ENCODE assay signal across 1 cellular context in the genomic region with DNA sequence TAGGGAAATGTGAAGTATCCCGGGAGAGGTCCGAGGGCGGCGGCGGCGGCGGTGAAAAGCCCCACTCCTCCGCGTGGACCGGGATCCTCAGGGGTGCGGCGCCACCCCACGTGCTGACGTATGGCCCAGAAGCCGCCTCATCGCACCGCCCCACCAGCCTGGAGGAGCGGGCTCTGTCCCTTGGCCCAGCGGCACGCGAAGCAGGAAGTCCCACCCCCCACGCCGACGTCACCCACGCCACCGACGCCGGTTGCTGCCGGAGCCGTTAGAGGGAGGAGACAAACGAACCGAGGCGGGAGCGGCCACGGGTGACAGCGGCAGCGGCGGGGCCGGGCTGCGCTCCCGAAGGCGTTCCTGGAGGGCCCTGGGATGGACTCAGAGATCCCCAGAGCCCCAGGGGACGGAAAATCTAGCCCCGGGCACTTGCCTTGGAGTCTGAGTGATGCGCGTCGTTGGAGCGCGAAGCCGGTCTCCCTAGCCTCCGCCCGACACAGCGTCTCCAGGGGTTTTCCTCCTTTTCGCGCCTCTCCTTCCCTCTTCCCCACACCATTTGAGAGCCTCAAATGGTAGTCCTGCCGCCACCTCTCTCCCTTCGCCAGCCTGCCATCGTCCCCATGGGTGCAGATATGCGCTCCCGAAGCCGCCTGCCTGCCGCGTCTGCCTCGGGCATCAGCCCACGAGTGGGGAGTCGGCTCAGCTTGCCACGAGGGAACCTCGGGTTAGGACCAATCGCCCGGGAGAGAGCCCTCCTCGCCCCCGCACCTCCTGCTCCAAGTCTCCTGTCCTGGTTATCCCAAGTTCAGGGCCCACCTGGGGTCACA.
TF ChIP-seq lines count a peak whose summit lies in the region.

Gene CEP83, minus strand, starts transcription at position 95 of the 821 bp plus-strand sequence. CDS start 47,377 bp downstream, outside the sequence.

TF ChIP-seq in HEK293, 187 proteins besides CTCF, POLR2A, EP300 and RAD21 (continued from another document and continues in another):
- TF ChIP-seq ZNF449 (tag by site-specific recombination; IDR thresholded peaks at IDR 0.05) (peak; percentile 85), TRIM28 (IDR thresholded peaks at IDR 0.05; ENCODE audit: borderline replicate concordance, low read length) (no peak), ZBTB21 (tag by site-specific recombination; IDR thresholded peaks at IDR 0.05) (peak; percentile 67), KLF8 (tag by site-specific recombination; IDR thresholded peaks at IDR 0.05) (peak; percentile 81), ZNF138 (tag by site-specific recombination; IDR thresholded peaks at IDR 0.05; ENCODE audit: borderline replicate concordance) (no peak), SP7 (tag by site-specific recombination; IDR thresholded peaks at IDR 0.05) (peak; percentile 72), ZSCAN23 (tag by site-specific recombination; IDR thresholded peaks at IDR 0.05) (no peak), ZIC2 (tag by site-specific recombination; IDR thresholded peaks at IDR 0.05) (no peak), MZF1 (tag by site-specific recombination; IDR thresholded peaks at IDR 0.05; ENCODE audit: borderline replicate concordance) (no peak; the same call in 1 of the 2 replicates), ZNF404 (tag by site-specific recombination; IDR thresholded peaks at IDR 0.05) (no peak), ZNF624 (tag by site-specific recombination; IDR thresholded peaks at IDR 0.05) (no peak), ZSCAN5A (tag by site-specific recombination; IDR thresholded peaks at IDR 0.05) (no peak), ZNF398 (tag by site-specific recombination; IDR thresholded peaks at IDR 0.05) (peak; percentile 36; the same call in 1 of the 2 replicates), ZNF513 (tag by site-specific recombination; IDR thresholded peaks at IDR 0.05) (no peak), KLF1 (tag by site-specific recombination; IDR thresholded peaks at IDR 0.05) (peak; percentile 30), ZNF776 (tag by site-specific recombination; IDR thresholded peaks at IDR 0.05; ENCODE audit: borderline replicate concordance) (no peak), ZFP37 (tag by site-specific recombination; IDR thresholded peaks at IDR 0.05) (peak; percentile 76; the same call in 1 of the 2 replicates), ZNF354C (tag by site-specific recombination; IDR thresholded peaks at IDR 0.05; ENCODE audit: borderline replicate concordance, low read depth) (no peak), ZNF585B (tag by site-specific recombination; IDR thresholded peaks at IDR 0.05) (no peak; the same call in 1 of the 2 replicates), ZNF223 (tag by site-specific recombination; IDR thresholded peaks at IDR 0.05) (no peak), ZNF280C (tag by site-specific recombination; IDR thresholded peaks at IDR 0.05) (no peak), ZNF341 (tag by site-specific recombination; IDR thresholded peaks at IDR 0.05; ENCODE audit: low read depth) (no peak; the same call in 1 of the 2 replicates), YY2 (tag by site-specific recombination; IDR thresholded peaks at IDR 0.05) (no peak), ZFHX2 (tag by site-specific recombination; conservative IDR thresholded peaks at IDR 0.05) (peak; percentile 95), ZNF777 (tag by site-specific recombination; IDR thresholded peaks at IDR 0.05; ENCODE audit: borderline replicate concordance) (no peak), WT1 (tag by site-specific recombination; IDR thresholded peaks at IDR 0.05) (peak; percentile 23; the same call in 1 of the 2 replicates), ZNF416 (tag by site-specific recombination; IDR thresholded peaks at IDR 0.05) (no peak), ZNF114 (tag by site-specific recombination; IDR thresholded peaks at IDR 0.05) (no peak), RBAK (tag by site-specific recombination; IDR thresholded peaks at IDR 0.05) (no peak), ZNF48 (tag by site-specific recombination; IDR thresholded peaks at IDR 0.05) (no peak), ZNF239 (tag by site-specific recombination; IDR thresholded peaks at IDR 0.05) (no peak; the same call in 1 of the 2 replicates), ZNF843 (tag by site-specific recombination; IDR thresholded peaks at IDR 0.05) (peak; percentile 69; the same call in 1 of the 2 replicates), KLF10 (tag by site-specific recombination; IDR thresholded peaks at IDR 0.05) (peak; percentile 58; the same call in 1 of the 2 replicates), ZNF677 (tag by site-specific recombination; IDR thresholded peaks at IDR 0.05) (no peak), ZNF24 (tag by site-specific recombination; IDR thresholded peaks at IDR 0.05) (no peak; the same call in 1 of the 2 replicates), ZNF660 (tag by site-specific recombination; IDR thresholded peaks at IDR 0.05) (0 out of 2 replicates have a peak, but pooled peaks have one; percentile 72), ZBTB8A (tag by site-specific recombination; IDR thresholded peaks at IDR 0.05) (peak; percentile 78), ZBTB1 (tag by site-specific recombination; IDR thresholded peaks at IDR 0.05) (no peak), ZNF600 (tag by site-specific recombination; IDR thresholded peaks at IDR 0.05) (peak; percentile 24; the same call in 1 of the 2 replicates), ZNF626 (tag by site-specific recombination; IDR thresholded peaks at IDR 0.05) (no peak), ZNF2 (tag by site-specific recombination; IDR thresholded peaks at IDR 0.05) (no peak), GLI4 (tag by site-specific recombination; IDR thresholded peaks at IDR 0.05) (no peak), ZNF514 (tag by site-specific recombination; IDR thresholded peaks at IDR 0.05) (no peak), KLF7 (tag by site-specific recombination; IDR thresholded peaks at IDR 0.05; ENCODE audit: borderline replicate concordance) (no peak)
- TF ChIP-seq, protein P1, sequence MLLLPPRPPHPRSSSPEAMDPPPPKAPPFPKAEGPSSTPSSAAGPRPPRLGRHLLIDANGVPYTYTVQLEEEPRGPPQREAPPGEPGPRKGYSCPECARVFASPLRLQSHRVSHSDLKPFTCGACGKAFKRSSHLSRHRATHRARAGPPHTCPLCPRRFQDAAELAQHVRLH (tag by site-specific recombination; IDR thresholded peaks at IDR 0.05): no peak
- TF ChIP-seq, protein P2, sequence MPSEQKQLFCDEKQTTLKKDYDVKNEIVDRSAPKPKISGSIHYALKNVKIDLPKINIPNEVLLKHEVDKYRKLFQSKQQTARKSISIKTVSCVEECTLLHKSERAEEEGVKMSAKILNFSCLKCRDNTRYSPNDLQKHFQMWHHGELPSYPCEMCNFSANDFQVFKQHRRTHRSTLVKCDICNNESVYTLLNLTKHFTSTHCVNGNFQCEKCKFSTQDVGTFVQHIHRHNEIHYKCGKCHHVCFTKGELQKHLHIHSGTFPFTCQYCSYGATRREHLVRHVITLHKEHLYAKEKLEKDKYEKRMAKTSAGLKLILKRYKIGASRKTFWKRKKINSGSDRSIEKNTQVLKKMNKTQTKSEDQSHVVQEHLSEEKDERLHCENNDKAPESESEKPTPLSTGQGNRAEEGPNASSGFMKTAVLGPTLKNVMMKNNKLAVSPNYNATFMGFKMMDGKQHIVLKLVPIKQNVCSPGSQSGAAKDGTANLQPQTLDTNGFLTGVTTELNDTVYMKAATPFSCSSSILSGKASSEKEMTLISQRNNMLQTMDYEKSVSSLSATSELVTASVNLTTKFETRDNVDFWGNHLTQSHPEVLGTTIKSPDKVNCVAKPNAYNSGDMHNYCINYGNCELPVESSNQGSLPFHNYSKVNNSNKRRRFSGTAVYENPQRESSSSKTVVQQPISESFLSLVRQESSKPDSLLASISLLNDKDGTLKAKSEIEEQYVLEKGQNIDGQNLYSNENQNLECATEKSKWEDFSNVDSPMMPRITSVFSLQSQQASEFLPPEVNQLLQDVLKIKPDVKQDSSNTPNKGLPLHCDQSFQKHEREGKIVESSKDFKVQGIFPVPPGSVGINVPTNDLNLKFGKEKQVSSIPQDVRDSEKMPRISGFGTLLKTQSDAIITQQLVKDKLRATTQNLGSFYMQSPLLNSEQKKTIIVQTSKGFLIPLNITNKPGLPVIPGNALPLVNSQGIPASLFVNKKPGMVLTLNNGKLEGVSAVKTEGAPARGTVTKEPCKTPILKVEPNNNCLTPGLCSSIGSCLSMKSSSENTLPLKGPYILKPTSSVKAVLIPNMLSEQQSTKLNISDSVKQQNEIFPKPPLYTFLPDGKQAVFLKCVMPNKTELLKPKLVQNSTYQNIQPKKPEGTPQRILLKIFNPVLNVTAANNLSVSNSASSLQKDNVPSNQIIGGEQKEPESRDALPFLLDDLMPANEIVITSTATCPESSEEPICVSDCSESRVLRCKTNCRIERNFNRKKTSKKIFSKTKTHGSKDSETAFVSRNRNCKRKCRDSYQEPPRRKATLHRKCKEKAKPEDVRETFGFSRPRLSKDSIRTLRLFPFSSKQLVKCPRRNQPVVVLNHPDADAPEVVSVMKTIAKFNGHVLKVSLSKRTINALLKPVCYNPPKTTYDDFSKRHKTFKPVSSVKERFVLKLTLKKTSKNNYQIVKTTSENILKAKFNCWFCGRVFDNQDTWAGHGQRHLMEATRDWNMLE (tag by site-specific recombination; conservative IDR thresholded peaks at IDR 0.05; ENCODE audit: low read depth): 0 out of 2 replicates have a peak, but pooled peaks have one; percentile 10
- TF ChIP-seq, protein P3, sequence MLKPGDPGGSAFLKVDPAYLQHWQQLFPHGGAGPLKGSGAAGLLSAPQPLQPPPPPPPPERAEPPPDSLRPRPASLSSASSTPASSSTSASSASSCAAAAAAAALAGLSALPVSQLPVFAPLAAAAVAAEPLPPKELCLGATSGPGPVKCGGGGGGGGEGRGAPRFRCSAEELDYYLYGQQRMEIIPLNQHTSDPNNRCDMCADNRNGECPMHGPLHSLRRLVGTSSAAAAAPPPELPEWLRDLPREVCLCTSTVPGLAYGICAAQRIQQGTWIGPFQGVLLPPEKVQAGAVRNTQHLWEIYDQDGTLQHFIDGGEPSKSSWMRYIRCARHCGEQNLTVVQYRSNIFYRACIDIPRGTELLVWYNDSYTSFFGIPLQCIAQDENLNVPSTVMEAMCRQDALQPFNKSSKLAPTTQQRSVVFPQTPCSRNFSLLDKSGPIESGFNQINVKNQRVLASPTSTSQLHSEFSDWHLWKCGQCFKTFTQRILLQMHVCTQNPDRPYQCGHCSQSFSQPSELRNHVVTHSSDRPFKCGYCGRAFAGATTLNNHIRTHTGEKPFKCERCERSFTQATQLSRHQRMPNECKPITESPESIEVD (tag by site-specific recombination; IDR thresholded peaks at IDR 0.05): no peak
